ENCODE assay signal across 8 cellular contexts in the genomic region with DNA sequence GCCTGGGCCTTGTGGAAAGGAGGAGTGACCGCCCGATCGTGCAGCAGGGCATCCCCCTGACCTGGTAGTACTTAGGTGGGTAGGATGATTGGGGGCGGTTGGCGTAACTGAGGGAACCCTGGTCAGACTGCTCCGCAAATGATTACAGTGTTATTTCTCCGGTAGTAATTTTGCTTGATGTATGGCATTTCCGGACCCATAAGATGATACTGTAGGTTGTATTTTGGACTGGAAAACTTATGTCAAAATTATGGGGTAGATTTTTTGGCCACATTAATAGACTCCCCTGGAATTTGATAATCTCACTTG. TPM values are rescaled to one million over a fixed set of nuclear protein-coding genes. Genes with fewer than 3 reads are reported as not detected.
DNase-seq lines count a peak whose midpoint lies in the region; ATAC-seq and TF ChIP-seq lines count a peak whose summit lies in the region.

No MANE protein-coding gene starts in this region.

- H3K9me2 ChIP-seq in OCI-LY7 (ENCODE audit: insufficient read depth, low read length) = no peaks in the 10 kb centered on the region

- ATAC-seq in psoas muscle = peak in 1 of 4 donors; percentile 5

- CTCF ChIA-PET in OCI-LY7 (lab: Charles Lee; ENCODE audit: unreplicated experiment) = no interaction called here

- peaks cover 5% of the 10 kb centered on the region for H3K4me1 ChIP-seq in OCI-LY7 (ENCODE audit: insufficient read depth, low read length, poor library complexity, severe bottlenecking)
- H3K4me1 ChIP-seq in esophagus (ENCODE audit: control insufficient read depth in 2 of 2, insufficient read depth in 2 of 2, low read length in 1 of 2) = no peaks in the 10 kb centered on the region
- peaks cover 45% of the 10 kb centered on the region for H3K4me1 ChIP-seq in psoas muscle

- H3K27ac ChIP-seq in OCI-LY7 (ENCODE audit: low read depth, low read length, poor library complexity, severe bottlenecking) (peak overlapping the region; percentile 52), esophagus (ENCODE audit: low read depth in 2 of 2, low read length in 1 of 2) (peak overlapping the region; percentile 96 to 98), psoas muscle (peak overlapping the region; percentile 99)

- POLR2A ChIA-PET in OCI-LY7 (lab: Charles Lee) = interaction anchor here (0.6 kb wide), 1 partner anchor 1934 kb away, joined by 4 read pairs; no protein-coding TSS in a partner anchor

- peak overlapping the region; percentile 83 for H3K4me2 ChIP-seq in OCI-LY7 (ENCODE audit: low read length)

- H3K27me3 ChIP-seq in esophagus (ENCODE audit: control insufficient read depth in 1 of 2, insufficient read depth in 2 of 2, low read length in 2 of 2) (no peaks in the 10 kb centered on the region), psoas muscle (ENCODE audit: insufficient read depth in 3 of 3, low read length in 2 of 3) (no peaks in the 10 kb centered on the region)

- H3K79me2 ChIP-seq in OCI-LY7 (ENCODE audit: insufficient read depth, low read depth, low read length) = peaks cover 17% of the 10 kb centered on the region; the same call in 1 of the 2 replicates

- H2AFZ ChIP-seq in OCI-LY7 (ENCODE audit: low read length) = peak overlapping the region; percentile 90

- no TSS peak for BruUV-seq in OCI-LY7 (replicated peaks; lab: Mats Ljungman, UMichigan)

- WGBS in esophagus, 2 donors = 0 to 1% methylated on average over 8 of the region's 8 CpGs
- whole genome bisulfite sequencing in psoas muscle, 3 donors = 0 to 2% (median 1%) methylated on average over 8 of the region's 8 CpGs

- intact Hi-C loops in OCI-LY7 (cut with micrococcal nuclease; ENCODE audit: unreplicated experiment) = loop anchor here (2.0 to 5.0 kb wide), 2 partner anchors 45 to 116 kb away; partner anchors contain the start of genes ASCC2, UQCR10 and ZMAT5
- intact Hi-C loops in psoas muscle (cut with DNase I) = no loop called here

- TF ChIP-seq CTCF in GM12864 (IDR thresholded peaks at IDR 0.05; ENCODE audit: low read depth, low read length, missing control alignments) (no peak), OCI-LY7 (conservative IDR thresholded peaks at IDR 0.05; ENCODE audit: low read length) (no peak), psoas muscle (IDR thresholded peaks at IDR 0.05) (no peak)

- H3K36me3 ChIP-seq in OCI-LY7 (ENCODE audit: insufficient read depth, low read length) (no peaks in the 10 kb centered on the region), esophagus (ENCODE audit: control insufficient read depth in 2 of 2, insufficient read depth in 2 of 2, low read length in 1 of 2) (no peaks in the 10 kb centered on the region), psoas muscle (ENCODE audit: insufficient read depth in 1 of 2, low read depth in 1 of 2) (no peaks in the 10 kb centered on the region)

- DNase-seq in GM12864 (ENCODE audit: low read depth) (no peak), OCI-LY7 (ENCODE audit: low spot score) (no peak), psoas muscle (no peak), NCI-H2081 treated with DMSO at 0.1 percent for 48 hours (lab: John Stamatoyannopoulos, UW) (no peak), OCI-M1 (lab: John Stamatoyannopoulos, UW) (no peak), hippocampal formation (lab: John Stamatoyannopoulos, UW) (no peak), NCI-H526 treated with DMSO at 0.1 percent for 48 hours (lab: John Stamatoyannopoulos, UW) (no peak)

- H4K20me1 ChIP-seq in OCI-LY7 (ENCODE audit: insufficient read depth, low read length) = no peaks in the 10 kb centered on the region

- H3K9me3 ChIP-seq in OCI-LY7 (ENCODE audit: low read length) (no peaks in the 10 kb centered on the region), esophagus (ENCODE audit: control insufficient read depth in 2 of 2, insufficient read depth in 1 of 2, low read depth in 1 of 2, low read length in 1 of 2) (no peaks in the 10 kb centered on the region), psoas muscle (no peaks in the 10 kb centered on the region)

- H3K4me3 ChIP-seq in GM12864 (ENCODE audit: low read depth, low read length) (peak overlapping the region; percentile 96), OCI-LY7 (ENCODE audit: low read depth, low read length, poor library complexity, severe bottlenecking) (peak overlapping the region; percentile 98), esophagus (ENCODE audit: low read depth in 1 of 2, low read length in 2 of 2) (peak overlapping the region; percentile 90 to 91), psoas muscle (peak overlapping the region; percentile 95)

RNA-seq across cellular contexts. Expression of gene MTMR3, which starts 0.8 kb away (rescaled TPM):
- 10.9 and 22.2 TPM in 2 replicates for total RNA-seq in OCI-LY7 (2014; rRNA removed; shearing (Covaris generic))
- total RNA-seq in OCI-LY7 (2022) (17.6 and 24.4 TPM in 2 replicates), psoas muscle (10 to 100 TPM; 31.8 to 37.9 (median 33.8) TPM)
- polyA plus RNA-seq in esophagus (10 to 100 TPM; 15.3 to 28.3 TPM), psoas muscle (10 to 100 TPM in 2 of 3 donors, 1 to 10 TPM in 1; 7.8 to 21.3 (median 11.6) TPM)

RNA-seq across cellular contexts. Expression of gene ASCC2, which starts 45.7 kb away (rescaled TPM):
- total RNA-seq in OCI-LY7 (2014; rRNA removed; shearing (Covaris generic)) = 40.2 and 44.1 TPM in 2 replicates
- total RNA-seq in OCI-LY7 (2022) (68.8 and 75.0 TPM in 2 replicates), psoas muscle (10 to 100 TPM; 47.1 to 58.6 (median 54.6) TPM)
- polyA plus RNA-seq in esophagus (100 to 1,000 TPM in 1 of 2 donors, 10 to 100 TPM in 1; 61.3 to 142 TPM), psoas muscle (10 to 100 TPM; 45.7 to 46.7 (median 45.7) TPM)
